Comparison of ENCODE assay signal across 34 cellular contexts in genomic region chr1:178442925-178443324, GRCh38. TPM values are rescaled to one million over a fixed set of nuclear protein-coding genes. Genes with fewer than 3 reads are reported as not detected.
"Had no signal": no experiment of that assay in that cellular context is flagged by ENCODE, and none has a peak within 500 bp of the region (broad histone marks: within the 10 kb centered on the region; RNA-seq: fewer than 3 reads in every experiment).

No MANE protein-coding gene starts in this region.

- H3K27me3 ChIP-seq: colonic mucosa, esophagus muscularis mucosa, foreskin keratinocyte, gastrocnemius medialis, heart right ventricle, left lung had no signal

- H3K9me3 ChIP-seq: colonic mucosa, esophagus muscularis mucosa, gastrocnemius medialis, heart right ventricle, left lung, lower lobe of right lung, mucosa of descending colon had no signal

- H3K4me3 ChIP-seq: colonic mucosa, esophagus muscularis mucosa, gastrocnemius medialis, heart right ventricle, left lung, lower lobe of right lung, mucosa of descending colon had no signal

- H3K9me3 Mint-ChIP-seq: dendritic cell treated with granulocyte-macrophage colony-stimulating factor and Interleukin-4, amounts not matched to agents 40 ng/mL and 50 ng/mL, for 4 days had no signal

- H3K4me3 Mint-ChIP-seq: dendritic cell treated with granulocyte-macrophage colony-stimulating factor and Interleukin-4, amounts not matched to agents 40 ng/mL and 50 ng/mL, for 4 days; effector memory CD8-positive, alpha-beta T cell; memory B cell; mesothelial cell of epicardium; naive B cell had no signal

- H3K27me3 Mint-ChIP-seq: dendritic cell treated with granulocyte-macrophage colony-stimulating factor and Interleukin-4, amounts not matched to agents 40 ng/mL and 50 ng/mL, for 4 days had no signal

- H3K27ac ChIP-seq: colonic mucosa, esophagus muscularis mucosa, foreskin keratinocyte, gastrocnemius medialis, heart right ventricle, left lung, lower lobe of right lung had no signal

- DNase-seq: colonic mucosa; cortex of kidney; effector CD8-positive, alpha-beta T cell; effector memory CD8-positive, alpha-beta T cell; foreskin keratinocyte; gastrocnemius medialis; glutamatergic neuron; head of caudate nucleus; heart right ventricle; hippocampal formation; left cardiac atrium; left lung; left ventricle myocardium superior; lower lobe of right lung; mucosa of descending colon; naive B cell had no signal

- H3K4me1 Mint-ChIP-seq: memory B cell, naive B cell had no signal

- H3K36me3 ChIP-seq: colonic mucosa had no signal

- H3K4me1 ChIP-seq: colonic mucosa, esophagus muscularis mucosa, gastrocnemius medialis, left lung, lower lobe of right lung had no signal

- H3K27ac Mint-ChIP-seq: dendritic cell treated with granulocyte-macrophage colony-stimulating factor and Interleukin-4, amounts not matched to agents 40 ng/mL and 50 ng/mL, for 4 days; effector memory CD8-positive, alpha-beta T cell; memory B cell; mesothelial cell of epicardium; naive B cell had no signal

RNA-seq across cellular contexts. Expression of gene CLEC20A, which starts 53.8 kb away (rescaled TPM):
- total RNA-seq: chondrocyte, colonic mucosa, dermis microvascular lymphatic vessel endothelial cell, endothelial cell of umbilical vein, epithelial cell of proximal tubule, esophagus muscularis mucosa, fibroblast of lung, fibroblast of villous mesenchyme, foreskin keratinocyte, gastrocnemius medialis, glomerular endothelial cell, heart right ventricle, kidney epithelial cell, left cardiac atrium, left lung, left ventricle myocardium superior, lower leg skin, lower lobe of right lung, lung microvascular endothelial cell, mesenteric fat pad, mesothelial cell of epicardium, mucosa of descending colon, myocyte had no signal
- polyA plus RNA-seq: endothelial cell of umbilical vein, esophagus, fibroblast of lung, foreskin keratinocyte, heart right ventricle, keratinocyte had no signal
